In genomic region chr16:6913535-6913934, GRCh38 we compare ENCODE assay signal across 22 cellular contexts.
A peak's percentile ranks its signal among the peaks of the same experiment; 100 is the strongest.
DNase-seq lines count a peak whose midpoint lies in the region; ATAC-seq, FAIRE-seq and TF ChIP-seq lines count a peak whose summit lies in the region.
"Had no signal": no experiment of that assay in that cellular context is flagged by ENCODE, and none has a peak within 500 bp of the region (broad histone marks: within the 10 kb centered on the region; RNA-seq: fewer than 3 reads in every experiment).

No MANE protein-coding gene starts in this region.

- no peak overlapping the region for H2AK5ac ChIP-seq in H1 (ENCODE audit: low read depth, low read length)
- H2AK5ac ChIP-seq in trophoblast cell (ENCODE audit: low read length): no peak overlapping the region

- no peak for TF ChIP-seq EP300 in H1 (IDR thresholded peaks at IDR 0.05; ENCODE audit: borderline replicate concordance in 1 of 2, low read depth in 2 of 2, low read length in 2 of 2)

- H2BK12ac ChIP-seq in H1 (ENCODE audit: low read depth, low read length) (no peak overlapping the region), trophoblast cell (ENCODE audit: low read length) (peak overlapping the region; percentile 27)

- no peak overlapping the region for H2BK5ac ChIP-seq in H1 (ENCODE audit: low read depth, low read length)
- no peak overlapping the region for H2BK5ac ChIP-seq in trophoblast cell (ENCODE audit: low read depth, low read length, poor library complexity)

- H4K5ac ChIP-seq in H1 (ENCODE audit: insufficient read length, low read depth, low read length): no peak overlapping the region

- H3K4me2 ChIP-seq in H1 (ENCODE audit: insufficient read depth in 1 of 2, low read depth in 2 of 2, low read length in 2 of 2) (no peak overlapping the region), trophoblast cell (ENCODE audit: low read length) (no peak overlapping the region)
- H3K4me2 ChIP-seq: KMS-11 had no signal

- no peak for TF ChIP-seq RAD21 in H1 (IDR thresholded peaks at IDR 0.05 in 1 of 2, conservative IDR thresholded peaks at IDR 0.05 in 1 of 2; ENCODE audit: low read depth in 2 of 2, low read length in 2 of 2)

- no peak overlapping the region for H4K12ac ChIP-seq in trophoblast cell (ENCODE audit: low read depth, low read length)

- H3K4me3 ChIP-seq in H1 (ENCODE audit: extremely low read depth in 1 of 4, insufficient read depth in 2 of 4, low read depth in 3 of 4, low read length in 4 of 4) (no peak overlapping the region), trophoblast cell (ENCODE audit: low read depth, low read length) (no peak overlapping the region)

- H3K18ac ChIP-seq in H1 (ENCODE audit: extremely low read depth, low read length) (0 out of 2 replicates have a peak overlapping the region, but pooled peaks have one; percentile 24), trophoblast cell (ENCODE audit: low read length) (no peak overlapping the region)

- 94% methylated on average over 5 of the region's 5 CpGs; no CpG with 5 or more reads in 1 of the 2 experiments for WGBS in H1 (ENCODE audit: extremely low coverage in 1 of 2, insufficient coverage in 1 of 2, insufficient read length in 1 of 2, insufficient replicate concordance in 2 of 2, low coverage in 1 of 2, low lambda C conversion rate in 2 of 2, missing lambda C conversion rate in 1 of 2), 2 experiments
- no CpG with 5 or more reads among the region's 5 CpGs for WGBS in trophoblast cell (ENCODE audit: extremely low coverage, insufficient coverage, insufficient read length)

- H4K20me1 ChIP-seq in H1 (replicated peaks in 1 of 2; ENCODE audit: control insufficient read depth in 1 of 2, insufficient read depth in 2 of 2, low read length in 2 of 2): no peaks in the 10 kb centered on the region

- DNase-seq in NCI-H2081 (lab: John Stamatoyannopoulos, UW) (peak; percentile 15 to 32), NCI-H2081 treated with DMSO at 0.1 percent for 48 hours (lab: John Stamatoyannopoulos, UW) (no peak), NCI-H69 (lab: John Stamatoyannopoulos, UW) (peak; percentile 64), H1 (ENCODE audit: low read depth in 1 of 2, low spot score in 2 of 2) (no peak), trophoblast cell (no peak), cardiac septum (ENCODE audit: low spot score) (no peak), HEK293T (ENCODE audit: extremely low spot score) (no peak)
- DNase-seq: ACHN, H9, HFFc6, MM.1S, NCI-H1694 treated with DMSO at 0.1 percent for 48 hours, NCI-H2171 treated with DMSO at 0.1 percent for 48 hours, NCI-H446, NCI-H526, T-helper 1 cell had no signal

- no peak overlapping the region for H2BK20ac ChIP-seq in H1 (ENCODE audit: low read length)

- H2AFZ ChIP-seq in H1 (ENCODE audit: low read length) (no peak overlapping the region), trophoblast cell (ENCODE audit: insufficient read depth, low read length, poor library complexity) (no peak overlapping the region)

- H4K91ac ChIP-seq in H1 (replicated peaks; ENCODE audit: insufficient read length, low read length) (no peak overlapping the region), trophoblast cell (ENCODE audit: low read depth, low read length) (no peak overlapping the region)

- H3K56ac ChIP-seq in H1 (replicated peaks; ENCODE audit: insufficient read length, low read depth, low read length): no peak overlapping the region

- intact Hi-C loops in cardiac septum (cut with DNase I): no loop called here

- TF ChIP-seq POLR2A in H1 (IDR thresholded peaks at IDR 0.05; ENCODE audit: control extremely low read depth in 1 of 2, low read depth in 2 of 2, low read length in 2 of 2): no peak

- no peak for ATAC-seq in HG03520 (IDR thresholded peaks at IDR 0.05; ENCODE audit: unreplicated experiment)

- H3K27ac ChIP-seq in H1 (ENCODE audit: low read depth, low read length): no peak overlapping the region
- H3K27ac ChIP-seq in trophoblast cell (ENCODE audit: low read depth, low read length): no peak overlapping the region
- H3K27ac ChIP-seq: 22Rv1, HL-60, KMS-11 had no signal

- no peaks in the 10 kb centered on the region; a peak in 3 of 7 replicates for H3K27me3 ChIP-seq in H1 (replicated peaks in 1 of 4; ENCODE audit: control insufficient read depth in 3 of 4, extremely low read depth in 1 of 4, insufficient read depth in 3 of 4, low read length in 3 of 4)
- H3K27me3 ChIP-seq in trophoblast cell (ENCODE audit: insufficient read depth, low read length): no peaks in the 10 kb centered on the region

- H4K8ac ChIP-seq in H1 (ENCODE audit: extremely low read depth, insufficient read depth, low read length) (no peak overlapping the region), trophoblast cell (ENCODE audit: low read depth, low read length) (no peak overlapping the region)

- no peaks in the 10 kb centered on the region for H3K9me3 ChIP-seq in H1 (ENCODE audit: insufficient read depth in 2 of 2, low read depth in 1 of 2, low read length in 1 of 2)
- no peaks in the 10 kb centered on the region for H3K9me3 ChIP-seq in trophoblast cell (ENCODE audit: insufficient read depth, low read depth, low read length)

- CTCF ChIA-PET in H1 (lab: Charles Lee; ENCODE audit: partially characterized antibody): no interaction called here
- CTCF ChIA-PET in HEK293T (lab: Yijun Ruan, JAX): no interaction called here

- H3K79me1 ChIP-seq in H1 (ENCODE audit: low read depth, low read length) (no peaks in the 10 kb centered on the region), trophoblast cell (ENCODE audit: low read length) (peaks cover 2% of the 10 kb centered on the region)

- H3K4me1 ChIP-seq in H1 (replicated peaks in 1 of 4; ENCODE audit: control insufficient read depth in 3 of 4, insufficient read depth in 4 of 4, low read length in 3 of 4) (no peaks in the 10 kb centered on the region), trophoblast cell (ENCODE audit: control insufficient read depth in 1 of 2, insufficient read depth in 2 of 2, low read length in 2 of 2) (peaks cover 6 to 12% of the 10 kb centered on the region in 2 experiments)

- POLR2A ChIA-PET in H1 (lab: Charles Lee; ENCODE audit: partially characterized antibody) (no interaction called here), HEK293T (lab: Yijun Ruan, JAX) (no interaction called here)

- H3K14ac ChIP-seq in H1 (ENCODE audit: insufficient read length) (no peak overlapping the region), trophoblast cell (ENCODE audit: low read length) (no peak overlapping the region)

- H3K4ac ChIP-seq in H1 (replicated peaks; ENCODE audit: insufficient read length, low read depth, low read length) (no peak overlapping the region), trophoblast cell (ENCODE audit: low read depth, low read length) (no peak overlapping the region)

- no peak overlapping the region for H2BK15ac ChIP-seq in H1 (ENCODE audit: low read length)

- H3K79me2 ChIP-seq in H1 (ENCODE audit: control insufficient read depth in 1 of 2, insufficient read depth in 2 of 2, low read length in 2 of 2) (no peaks in the 10 kb centered on the region), trophoblast cell (ENCODE audit: control insufficient read depth, insufficient read depth, low read length, poor library complexity) (peaks cover 1% of the 10 kb centered on the region)

- H3K23me2 ChIP-seq in H1 (ENCODE audit: low read depth, low read length): no peaks in the 10 kb centered on the region

- FAIRE-seq in H1 (lab: Jason Lieb, UNC): no peak
- FAIRE-seq: D721Med, GM18507 had no signal

- no peak overlapping the region for H3K23ac ChIP-seq in H1 (ENCODE audit: insufficient read length)
- H3K23ac ChIP-seq in trophoblast cell (ENCODE audit: low read length): no peak overlapping the region

- no peak for TF ChIP-seq CTCF in H1 (IDR thresholded peaks at IDR 0.05; ENCODE audit: control extremely low read depth in 1 of 3, insufficient read depth in 1 of 3, low read depth in 1 of 3, low read length in 3 of 3)

- H2BK120ac ChIP-seq in H1 (replicated peaks; ENCODE audit: low read depth, low read length) (no peak overlapping the region), trophoblast cell (ENCODE audit: insufficient read depth, low read length, poor library complexity) (no peak overlapping the region)

- H3K9ac ChIP-seq in H1 (replicated peaks in 1 of 4; ENCODE audit: extremely low read depth in 1 of 4, low read depth in 3 of 4, low read length in 3 of 4) (no peak overlapping the region), trophoblast cell (ENCODE audit: low read length) (no peak overlapping the region)
- H3K9ac ChIP-seq: KMS-11 had no signal

- H3K36me3 ChIP-seq in H1 (ENCODE audit: control insufficient read depth in 2 of 4, insufficient read depth in 4 of 4, low read length in 3 of 4): no peaks in the 10 kb centered on the region
- H3K36me3 ChIP-seq in trophoblast cell (ENCODE audit: control insufficient read depth in 1 of 2, insufficient read depth in 2 of 2, low read length in 2 of 2): no peaks in the 10 kb centered on the region

TF ChIP-seq in H1, 55 proteins besides CTCF, POLR2A, EP300 and RAD21:
- TF ChIP-seq EGR1 (IDR thresholded peaks at IDR 0.05; ENCODE audit: borderline replicate concordance, low read depth, low read length) (no peak), BCL11A (IDR thresholded peaks at IDR 0.05; ENCODE audit: low read depth in 2 of 2, low read length in 2 of 2) (no peak), CTBP2 (IDR thresholded peaks at IDR 0.05; ENCODE audit: borderline replicate concordance, insufficient read depth, insufficient read length, low read length) (no peak), JUND (IDR thresholded peaks at IDR 0.05; ENCODE audit: low read length) (no peak)

TF ChIP-seq in HEK293T, 16 proteins besides CTCF, POLR2A, EP300 and RAD21:
- TF ChIP-seq NFRKB (IDR thresholded peaks at IDR 0.05): no peak
- TF ChIP-seq FOXA1 (IDR thresholded peaks at IDR 0.05): no peak
- TF ChIP-seq SP1 (IDR thresholded peaks at IDR 0.05): no peak
- TF ChIP-seq BHLHE40 (IDR thresholded peaks at IDR 0.05; ENCODE audit: borderline replicate concordance): no peak
- no peak for TF ChIP-seq L3MBTL2 (conservative IDR thresholded peaks at IDR 0.05)
- no peak for TF ChIP-seq TARDBP (IDR thresholded peaks at IDR 0.05)
- TF ChIP-seq HDGF (IDR thresholded peaks at IDR 0.05; ENCODE audit: borderline replicate concordance): no peak

Comparison
In these comparisons a context has a peak if more than half of its experiments do, and no peak if none do; other contexts are left out.
1. DNase-seq: peak in NCI-H2081 (2 of 2) and NCI-H69 (single experiment); none in NCI-H2081 treated with DMSO at 0.1 percent for 48 hours (single experiment), H1 (0 of 2), trophoblast cell (0 of 2), cardiac septum (single experiment) and HEK293T (single experiment).